Comparison of ENCODE assay signal across 11 cellular contexts in the genomic region with DNA sequence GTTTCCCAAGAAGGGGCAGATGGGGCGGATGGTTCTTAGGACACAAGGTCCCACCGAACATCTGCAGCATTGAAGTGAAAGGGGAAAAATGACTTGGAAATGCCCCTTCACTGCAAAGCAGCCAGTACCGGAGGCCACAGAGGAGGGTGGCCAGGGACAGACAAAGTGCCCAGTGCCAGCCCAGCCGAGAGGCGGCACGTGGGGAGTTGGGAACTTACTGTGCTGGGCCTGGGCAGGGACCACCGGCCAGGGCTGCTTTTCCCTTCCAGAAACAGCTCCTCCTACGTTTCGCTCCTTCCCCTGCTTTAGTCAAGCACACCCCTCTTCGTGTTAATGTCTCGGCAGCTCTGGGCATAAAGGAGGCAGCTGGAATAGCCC.
DNase-seq lines count a peak whose midpoint lies in the region; ATAC-seq and TF ChIP-seq lines count a peak whose summit lies in the region.
"Had no signal": no experiment of that assay in that cellular context is flagged by ENCODE, and none has a peak within 500 bp of the region (broad histone marks: within the 10 kb centered on the region; RNA-seq: fewer than 3 reads in every experiment).

No MANE protein-coding gene starts in this region.

- H3K27ac ChIP-seq in ACC112 (ENCODE audit: low read depth, low read length) (peak overlapping the region; percentile 96), VCaP (0 out of 2 replicates have a peak overlapping the region, but pooled peaks have one; percentile 21), psoas muscle (peak overlapping the region; percentile 94)

- intact Hi-C loops in left cardiac atrium (cut with DNase I) (no loop called here), psoas muscle (cut with DNase I) (no loop called here)

- H3K27me3 ChIP-seq in ACC112 (ENCODE audit: insufficient read depth, low read length) (no peaks in the 10 kb centered on the region), psoas muscle (ENCODE audit: insufficient read depth in 3 of 3, low read length in 2 of 3) (no peaks in the 10 kb centered on the region)

- peaks cover 43% of the 10 kb centered on the region for H3K79me2 ChIP-seq in ACC112 (ENCODE audit: control insufficient read depth, insufficient read depth, low read length, unreplicated experiment)

- ATAC-seq in left cardiac atrium (peak; percentile 8 to 25), psoas muscle (peak; percentile 21 to 62 (median 34)), HG03108 (IDR thresholded peaks at IDR 0.05; ENCODE audit: unreplicated experiment) (no peak)

- peak overlapping the region; percentile 64 for H3K4me3 ChIP-seq in ACC112 (ENCODE audit: low read depth, low read length)
- H3K4me3 ChIP-seq in psoas muscle = peak overlapping the region; percentile 68

- H2AFZ ChIP-seq in ACC112 (ENCODE audit: low read length, unreplicated experiment) = no peak overlapping the region

- DNase-seq in left cardiac atrium (no peak), psoas muscle (no peak), NCI-H226 (no peak), NCI-H1417 treated with DMSO at 0.1 percent for 48 hours (lab: John Stamatoyannopoulos, UW) (no peak), iPS-NIHi7 (ENCODE audit: extremely low spot score) (no peak)
- DNase-seq: activated CD4-positive, CD25-positive, alpha-beta regulatory T cell; GF-D8; NCI-H187 had no signal

- 27 to 44% (median 33%) methylated on average over 11 of the region's 11 CpGs for WGBS in psoas muscle, 3 donors

- H3K36me3 ChIP-seq in ACC112 (ENCODE audit: insufficient read depth, low read length) (0 out of 2 replicates have a peak, but pooled peaks cover 4% of the 10 kb centered on the region), psoas muscle (ENCODE audit: insufficient read depth in 1 of 2, low read depth in 1 of 2) (no peaks in the 10 kb centered on the region)

- H3K4me1 ChIP-seq in ACC112 (ENCODE audit: control insufficient read depth, insufficient read depth, low read length, unreplicated experiment) (peaks cover 54% of the 10 kb centered on the region), psoas muscle (peaks cover 41% of the 10 kb centered on the region)

- H3K9me3 ChIP-seq in psoas muscle = no peaks in the 10 kb centered on the region

- TF ChIP-seq CTCF in VCaP (conservative IDR thresholded peaks at IDR 0.05) = no peak
- TF ChIP-seq CTCF in psoas muscle (IDR thresholded peaks at IDR 0.05) = no peak

Comparison
In these comparisons a context has a peak if more than half of its experiments do, and no peak if none do; other contexts are left out.
1. H3K27ac ChIP-seq: peak in every context shown above with its lines; median percentile 96 in ACC112; 94 in psoas muscle; 21 in VCaP.